In genomic region chr1:10734900-10735602, GRCh38 we compare ENCODE assay signal across 13 cellular contexts.
DNase-seq lines count a peak whose midpoint lies in the region; ATAC-seq and TF ChIP-seq lines count a peak whose summit lies in the region.
"Had no signal": no experiment of that assay in that cellular context is flagged by ENCODE, and none has a peak within 500 bp of the region (broad histone marks: within the 10 kb centered on the region; RNA-seq: fewer than 3 reads in every experiment).

No MANE protein-coding gene starts in this region.

- no peaks in the 10 kb centered on the region for H3K9me3 Mint-ChIP-seq in progenitor cell of endocrine pancreas (ENCODE audit: low read depth)

- TF ChIP-seq CTCF in heart right ventricle (IDR thresholded peaks at IDR 0.05) (no peak), progenitor cell of endocrine pancreas (IDR thresholded peaks at IDR 0.05; ENCODE audit: unreplicated experiment) (no peak)

- H3K4me3 Mint-ChIP-seq in progenitor cell of endocrine pancreas (ENCODE audit: low read depth), result no peak overlapping the region

- H3K4me1 Mint-ChIP-seq in progenitor cell of endocrine pancreas (ENCODE audit: low read depth), result peaks cover 2% of the 10 kb centered on the region

- H3K9me3 ChIP-seq in heart right ventricle, result no peaks in the 10 kb centered on the region
- H3K9me3 ChIP-seq: neutrophil had no signal

- H3K9ac ChIP-seq in rectal smooth muscle tissue (ENCODE audit: low read length), result no peak overlapping the region

- H3K4me1 ChIP-seq in heart right ventricle, result peaks cover 16 to 90% (median 56%) of the 10 kb centered on the region in 9 donors
- peaks cover 14% of the 10 kb centered on the region for H3K4me1 ChIP-seq in rectal smooth muscle tissue (ENCODE audit: control insufficient read depth, insufficient read depth, low read length)

- H3K27ac Mint-ChIP-seq in progenitor cell of endocrine pancreas, result no peak overlapping the region

- 46 to 51% methylated on average over 25 of the region's 25 CpGs for WGBS in heart right ventricle, 2 donors

- intact Hi-C loops in heart right ventricle (cut with DNase I), result loop anchor here in 1 of 10 donors (5.0 kb wide), 1 partner anchor 57 kb away; no protein-coding TSS in a partner anchor

- ATAC-seq in heart right ventricle (peak; percentile 47 to 76 (median 67)), left lobe of liver (no peak)
- ATAC-seq: GM12878 had no signal

- H3K27ac ChIP-seq in heart right ventricle (peak overlapping the region in 7 of 10 donors; percentile 13 to 81 (median 62)), rectal smooth muscle tissue (ENCODE audit: low read depth, low read length) (peak overlapping the region; percentile 51)
- H3K27ac ChIP-seq: neutrophil had no signal

- H3K27me3 ChIP-seq in H7 (ENCODE audit: control insufficient read depth, insufficient read depth, low read length) (no peaks in the 10 kb centered on the region), heart right ventricle (no peaks in the 10 kb centered on the region), rectal smooth muscle tissue (ENCODE audit: control insufficient read depth, insufficient read depth, low read length) (no peaks in the 10 kb centered on the region)

- no peaks in the 10 kb centered on the region for H3K36me3 ChIP-seq in H7 (replicated peaks; ENCODE audit: control insufficient read depth, insufficient read depth, low read length)
- no peaks in the 10 kb centered on the region for H3K36me3 ChIP-seq in heart right ventricle
- H3K36me3 ChIP-seq in rectal smooth muscle tissue (ENCODE audit: control insufficient read depth, insufficient read depth, low read length), result no peaks in the 10 kb centered on the region
- H3K36me3 ChIP-seq: neutrophil had no signal

- H3K27me3 Mint-ChIP-seq in progenitor cell of endocrine pancreas, result no peaks in the 10 kb centered on the region

- H3K36me3 Mint-ChIP-seq in progenitor cell of endocrine pancreas (ENCODE audit: insufficient read depth), result no peaks in the 10 kb centered on the region

- DNase-seq in H7 (peak; percentile 93), NCI-H510A (lab: John Stamatoyannopoulos, UW) (peak; percentile 82), heart right ventricle (peak in 1 of 2 donors; percentile 63), progenitor cell of endocrine pancreas (ENCODE audit: low spot score, unreplicated experiment) (no peak), H4 (ENCODE audit: low spot score) (no peak), COLO829 (ENCODE audit: low spot score) (no peak), left lobe of liver (ENCODE audit: low spot score) (no peak)
- DNase-seq: activated naive CD4-positive, alpha-beta T cell treated with Interleukin-2 at 50 U/mL for 16 hours; kidney; MM.1S had no signal

- H3K4me3 ChIP-seq in H7 (ENCODE audit: insufficient read depth, low read depth, low read length) (no peak overlapping the region), heart right ventricle (no peak overlapping the region), rectal smooth muscle tissue (ENCODE audit: low read length) (no peak overlapping the region)
- H3K4me3 ChIP-seq: GM12878 had no signal

Comparison
In these comparisons a context has a peak if more than half of its experiments do, and no peak if none do; other contexts are left out.
1. DNase-seq: peak in H7 (single experiment) and NCI-H510A (single experiment); none in progenitor cell of endocrine pancreas (single experiment), H4 (single experiment), COLO829 (single experiment) and left lobe of liver (single experiment).